In genomic region chr5:127785098-127785927, GRCh38 we compare ENCODE assay signal across 9 cellular contexts.
DNase-seq lines count a peak whose midpoint lies in the region; ATAC-seq and TF ChIP-seq lines count a peak whose summit lies in the region.
"Had no signal": no experiment of that assay in that cellular context is flagged by ENCODE, and none has a peak within 500 bp of the region (broad histone marks: within the 10 kb centered on the region; RNA-seq: fewer than 3 reads in every experiment).

No MANE protein-coding gene starts in this region.

- H3K18ac ChIP-seq in H9 (ENCODE audit: insufficient read length, low read depth, low read length) = no peak overlapping the region

- H3K4me2 ChIP-seq in skeletal muscle satellite cell (ENCODE audit: low read length) (peak overlapping the region; percentile 36), H9 (ENCODE audit: insufficient read depth, insufficient read length, low read length) (no peak overlapping the region)

- no peak overlapping the region for H2BK15ac ChIP-seq in H9 (ENCODE audit: low read depth, low read length)

- no peaks in the 10 kb centered on the region for H3K79me2 ChIP-seq in H9 (ENCODE audit: insufficient read depth, low read length)
- H3K79me2 ChIP-seq: parathyroid adenoma had no signal

- peak; percentile 79 for ATAC-seq in HG03139 (IDR thresholded peaks at IDR 0.05; ENCODE audit: unreplicated experiment)
- peak; percentile 94 for ATAC-seq in activated naive CD8-positive, alpha-beta T cell treated with anti-CD3 and anti-CD28 coated beads, Interleukin-2, amount 50 U/mL, for 24 hours

- H4K91ac ChIP-seq in H9 (ENCODE audit: insufficient read length, low read depth, low read length) = no peak overlapping the region

- H3K23me2 ChIP-seq in H9 (ENCODE audit: insufficient read length, low read depth, low read length, poor library complexity, severe bottlenecking) = no peaks in the 10 kb centered on the region

- no peak overlapping the region for H2BK12ac ChIP-seq in H9 (ENCODE audit: insufficient read length, low read depth, low read length)

- no peak overlapping the region for H2AK5ac ChIP-seq in H9 (ENCODE audit: insufficient read length, low read length)

- no peak overlapping the region for H3K23ac ChIP-seq in H9 (ENCODE audit: insufficient read length, low read depth, low read length)

- 67 to 70% methylated on average over 6 of the region's 6 CpGs for whole genome bisulfite sequencing in lower leg skin, 2 donors
- whole genome bisulfite sequencing in H9 (ENCODE audit: extremely low coverage, insufficient read length, low lambda C conversion rate) = no CpG with 5 or more reads among the region's 6 CpGs

- H2BK120ac ChIP-seq in H9 (ENCODE audit: low read depth, low read length, poor library complexity, severe bottlenecking) = no peak overlapping the region

- H3K36me3 ChIP-seq in skeletal muscle satellite cell (ENCODE audit: insufficient read depth, low read length) = no peaks in the 10 kb centered on the region

- H3K4me1 Mint-ChIP-seq in activated naive CD8-positive, alpha-beta T cell treated with anti-CD3 and anti-CD28 coated beads, Interleukin-2, amount 50 U/mL, for 24 hours = peaks cover 7% of the 10 kb centered on the region
- no peaks in the 10 kb centered on the region for H3K4me1 Mint-ChIP-seq in H9

- H3K9me3 Mint-ChIP-seq in activated naive CD8-positive, alpha-beta T cell treated with anti-CD3 and anti-CD28 coated beads, Interleukin-2, amount 50 U/mL, for 24 hours = peaks cover 9% of the 10 kb centered on the region
- peaks cover 0 to 2% of the 10 kb centered on the region in 2 experiments; a peak in 1 of 5 replicates for H3K9me3 Mint-ChIP-seq in H9

- no peak overlapping the region for H3K56ac ChIP-seq in H9 (ENCODE audit: insufficient read length, low read depth, low read length)

- H3T11ph ChIP-seq in H9 (ENCODE audit: low read length) = no peak overlapping the region

- DNase-seq in activated gamma-delta T cell treated with Interleukin-2 at 50 U/mL for 16 hours (peak; percentile 13), activated gamma-delta T cell (lab: John Stamatoyannopoulos, UW) (no peak), lower leg skin (ENCODE audit: low spot score in 2 of 2) (no peak), H9 (no peak), UCSD-AML1 (lab: John Stamatoyannopoulos, UW; ENCODE audit: unreplicated experiment) (no peak)
- no peak for DNase-seq in activated naive CD8-positive, alpha-beta T cell treated with anti-CD3 and anti-CD28 coated beads, Interleukin-2, amount 50 U/mL, for 24 hours

- no peak overlapping the region for H4K8ac ChIP-seq in H9 (replicated peaks; ENCODE audit: insufficient read length, low read depth, low read length)

- TF ChIP-seq POLR2A in lower leg skin (IDR thresholded peaks at IDR 0.05) = no peak

- no peak overlapping the region for H3K4ac ChIP-seq in H9 (ENCODE audit: low read depth, low read length)

- no peak overlapping the region for H3K14ac ChIP-seq in H9 (ENCODE audit: insufficient read depth, low read length)

- no peak overlapping the region for H3K9ac ChIP-seq in skeletal muscle satellite cell (ENCODE audit: low read depth, low read length)
- no peak overlapping the region for H3K9ac ChIP-seq in H9 (ENCODE audit: extremely low read depth, insufficient read length, low read length)
- H3K9ac ChIP-seq: parathyroid adenoma had no signal

- H3K27ac ChIP-seq in H9 (ENCODE audit: insufficient read length, low read depth, low read length) = no peak overlapping the region
- H3K27ac ChIP-seq: parathyroid adenoma had no signal

- TF ChIP-seq CTCF in lower leg skin (IDR thresholded peaks at IDR 0.05) = no peak
- no peak for TF ChIP-seq CTCF in H9 (conservative IDR thresholded peaks at IDR 0.05)

- intact Hi-C loops in lower leg skin (cut with DNase I; ENCODE audit: low total_unique reads) = no loop called here

- H4K20me1 ChIP-seq in H9 (ENCODE audit: control insufficient read depth, insufficient read depth, insufficient read length) = no peaks in the 10 kb centered on the region

- H3K27me3 ChIP-seq in skeletal muscle satellite cell (ENCODE audit: control insufficient read depth, insufficient read depth, low read length) (peaks cover 3% of the 10 kb centered on the region), H9 (ENCODE audit: insufficient read depth, low read length) (no peaks in the 10 kb centered on the region)

- peaks cover 17% of the 10 kb centered on the region for H3K4me1 ChIP-seq in skeletal muscle satellite cell (ENCODE audit: control insufficient read depth, insufficient read depth, low read length)
- H3K4me1 ChIP-seq in H9 (ENCODE audit: insufficient read depth, low read length) = no peaks in the 10 kb centered on the region
- H3K4me1 ChIP-seq: parathyroid adenoma had no signal

- H3K36me3 Mint-ChIP-seq in activated naive CD8-positive, alpha-beta T cell treated with anti-CD3 and anti-CD28 coated beads, Interleukin-2, amount 50 U/mL, for 24 hours (ENCODE audit: low read depth) = no peaks in the 10 kb centered on the region
- H3K36me3 Mint-ChIP-seq in H9 (ENCODE audit: insufficient read depth in 1 of 3, low read depth in 3 of 3) = no peaks in the 10 kb centered on the region

- no peak overlapping the region for H2BK5ac ChIP-seq in H9 (ENCODE audit: insufficient read length, low read length)

- no peaks in the 10 kb centered on the region for H3K9me3 ChIP-seq in skeletal muscle satellite cell (replicated peaks; ENCODE audit: low read length)
- no peaks in the 10 kb centered on the region for H3K9me3 ChIP-seq in H9 (ENCODE audit: control insufficient read depth, low read depth, low read length)

- no peak overlapping the region for H2BK20ac ChIP-seq in H9 (ENCODE audit: low read depth, low read length, poor library complexity, severe bottlenecking)

- H4K5ac ChIP-seq in H9 (ENCODE audit: insufficient read length, low read depth, low read length) = no peak overlapping the region

- no peak overlapping the region for H2AFZ ChIP-seq in H9 (ENCODE audit: low read length)
- H2AFZ ChIP-seq: parathyroid adenoma had no signal

- H3K4me3 Mint-ChIP-seq in activated naive CD8-positive, alpha-beta T cell treated with anti-CD3 and anti-CD28 coated beads, Interleukin-2, amount 50 U/mL, for 24 hours = no peak overlapping the region
- H3K4me3 Mint-ChIP-seq in H9 = no peak overlapping the region

- H3K79me1 ChIP-seq in H9 (ENCODE audit: insufficient read depth, low read depth, low read length, poor library complexity, severe bottlenecking) = no peaks in the 10 kb centered on the region

- H3K4me3 ChIP-seq in skeletal muscle satellite cell (ENCODE audit: low read length) (peak overlapping the region; percentile 1), lower leg skin (ENCODE audit: low read depth, poor library complexity, severe bottlenecking) (no peak overlapping the region)

- peaks cover 8% of the 10 kb centered on the region for H3K27me3 Mint-ChIP-seq in activated naive CD8-positive, alpha-beta T cell treated with anti-CD3 and anti-CD28 coated beads, Interleukin-2, amount 50 U/mL, for 24 hours
- no peaks in the 10 kb centered on the region; the same call in 1 of the 2 replicates for H3K27me3 Mint-ChIP-seq in H9 (ENCODE audit: low read depth)

- H3K27ac Mint-ChIP-seq in activated naive CD8-positive, alpha-beta T cell treated with anti-CD3 and anti-CD28 coated beads, Interleukin-2, amount 50 U/mL, for 24 hours = peak overlapping the region; percentile 40
- no peak overlapping the region for H3K27ac Mint-ChIP-seq in H9
